Comparison of ENCODE assay signal across 8 cellular contexts in genomic region chr2:42663106-42663755, GRCh38.
DNase-seq lines count a peak whose midpoint lies in the region; ATAC-seq, FAIRE-seq and TF ChIP-seq lines count a peak whose summit lies in the region.

No MANE protein-coding gene starts in this region.

- H3K27me3 Mint-ChIP-seq in activated CD4-positive, alpha-beta T cell treated with anti-CD3 and anti-CD28 coated beads, Interleukin-2, amount 10 ng/mL, durations not matched to agents 7 days and 5 days: no peaks in the 10 kb centered on the region

- H3K27ac Mint-ChIP-seq in activated CD4-positive, alpha-beta T cell treated with anti-CD3 and anti-CD28 coated beads, Interleukin-2, amount 10 ng/mL, durations not matched to agents 7 days and 5 days: peak overlapping the region; percentile 64

- H3K9me3 Mint-ChIP-seq in activated CD4-positive, alpha-beta T cell treated with anti-CD3 and anti-CD28 coated beads, Interleukin-2, amount 10 ng/mL, durations not matched to agents 7 days and 5 days: no peaks in the 10 kb centered on the region

- peak; percentile 77 to 98 (median 94) for TF ChIP-seq CTCF in dorsolateral prefrontal cortex (IDR thresholded peaks at IDR 0.05 in 54 of 56, conservative IDR thresholded peaks at IDR 0.05 in 2 of 56; ENCODE audit: low read depth in 1 of 56, partially characterized antibody in 56 of 56)

- peak; percentile 74 for DNase-seq in CD1c-positive myeloid dendritic cell (ENCODE audit: extremely low spot score)
- DNase-seq in GM19239 (ENCODE audit: insufficient read length, low spot score): peak; percentile 66
- peak; percentile 85 for DNase-seq in NCI-H510A treated with DMSO at 0.1 percent for 48 hours (lab: John Stamatoyannopoulos, UW)
- peak; percentile 77 for DNase-seq in activated CD4-positive, alpha-beta T cell treated with anti-CD3 and anti-CD28 coated beads, Interleukin-2, amount 10 ng/mL, durations not matched to agents 7 days and 5 days
- DNase-seq in dorsolateral prefrontal cortex: peak; percentile 25 to 75 (median 64)
- DNase-seq in lung microvascular endothelial cell (ENCODE audit: low read depth in 2 of 2): peak; percentile 81 to 86
- peak; percentile 26 to 34 for DNase-seq in stimulated activated CD8-positive, alpha-beta memory T cell treated with anti-CD3 and anti-CD28 coated beads, Interleukin-15, amount 100 ng/mL, for 48 hours (ENCODE audit: low read depth in 2 of 2)

- H3K36me3 Mint-ChIP-seq in activated CD4-positive, alpha-beta T cell treated with anti-CD3 and anti-CD28 coated beads, Interleukin-2, amount 10 ng/mL, durations not matched to agents 7 days and 5 days (ENCODE audit: low read depth): peaks cover 1% of the 10 kb centered on the region

- peaks cover 15% of the 10 kb centered on the region for H3K4me1 Mint-ChIP-seq in activated CD4-positive, alpha-beta T cell treated with anti-CD3 and anti-CD28 coated beads, Interleukin-2, amount 10 ng/mL, durations not matched to agents 7 days and 5 days

- H3K4me3 Mint-ChIP-seq in activated CD4-positive, alpha-beta T cell treated with anti-CD3 and anti-CD28 coated beads, Interleukin-2, amount 10 ng/mL, durations not matched to agents 7 days and 5 days: no peak overlapping the region

- intact Hi-C loops in dorsolateral prefrontal cortex (cut with DNase I): loop anchor here (2.0 to 5.0 kb wide), 4 partner anchors 149 to 168 kb away; no protein-coding TSS in a partner anchor

- H3K27me3 ChIP-seq in dorsolateral prefrontal cortex: no peaks in the 10 kb centered on the region

- peak; percentile 75 for ATAC-seq in HG03442 (IDR thresholded peaks at IDR 0.05; ENCODE audit: unreplicated experiment)

- FAIRE-seq in GM19239 (lab: Jason Lieb, UNC): peak; percentile 86

- CTCF ChIA-PET in activated CD4-positive, alpha-beta T cell treated with anti-CD3 and anti-CD28 coated beads, Interleukin-2, amount 10 ng/mL, durations not matched to agents 7 days and 5 days (lab: Charles Lee): interaction anchor here (0.6 to 1.8 kb wide), 21 partner anchors 9 to 792 kb away, joined by 3 to 9 read pairs (median 3); no protein-coding TSS in a partner anchor

- POLR2A ChIA-PET in activated CD4-positive, alpha-beta T cell treated with anti-CD3 and anti-CD28 coated beads, Interleukin-2, amount 10 ng/mL, durations not matched to agents 7 days and 5 days (lab: Charles Lee): no interaction called here

- peak overlapping the region in 7 of 59 donors; percentile 12 to 52 (median 14) for H3K27ac ChIP-seq in dorsolateral prefrontal cortex

- H3K4me3 ChIP-seq in dorsolateral prefrontal cortex: no peak overlapping the region

Comparison
In these comparisons a context has a peak if more than half of its experiments do, and no peak if none do; other contexts are left out.
1. DNase-seq: peak in every context shown above with its lines; median percentile 85 in NCI-H510A treated with DMSO at 0.1 percent for 48 hours; 84 in lung microvascular endothelial cell; 77 in activated CD4-positive, alpha-beta T cell treated with anti-CD3 and anti-CD28 coated beads, Interleukin-2, amount 10 ng/mL, durations not matched to agents 7 days and 5 days; 74 in CD1c-positive myeloid dendritic cell; 66 in GM19239; 64 in dorsolateral prefrontal cortex; 30 in stimulated activated CD8-positive, alpha-beta memory T cell treated with anti-CD3 and anti-CD28 coated beads, Interleukin-15, amount 100 ng/mL, for 48 hours.